In genomic region chr7:76155938-76156337, GRCh38 we compare ENCODE assay signal across 10 cellular contexts. TPM values are rescaled to one million over a fixed set of nuclear protein-coding genes. Genes with fewer than 3 reads are reported as not detected.
DNase-seq lines count a peak whose midpoint lies in the region; ATAC-seq lines count a peak whose summit lies in the region.
"Had no signal": no experiment of that assay in that cellular context is flagged by ENCODE, and none has a peak within 500 bp of the region (broad histone marks: within the 10 kb centered on the region; RNA-seq: fewer than 3 reads in every experiment).

No MANE protein-coding gene starts in this region.

- DNase-seq in HCEC 1CT (peak; percentile 41), SKM-1 treated with dmso at 0.1 percent for 144 hours (lab: John Stamatoyannopoulos, UW; ENCODE audit: unreplicated experiment) (peak; percentile 74), Right ventricle myocardium inferior (ENCODE audit: missing footprints) (peak; percentile 88), pons (ENCODE audit: low spot score) (peak; percentile 56), NCI-H774 (lab: John Stamatoyannopoulos, UW) (no peak), AG08396 (ENCODE audit: low spot score) (no peak)
- no peak for DNase-seq in activated naive CD4-positive, alpha-beta T cell treated with anti-CD3 and anti-CD28 coated beads, Interleukin-2, amount 50 U/mL, for 16 hours
- DNase-seq: Caco-2, NCI-H1694 treated with DMSO at 0.1 percent for 48 hours had no signal

- intact Hi-C loops in Right ventricle myocardium inferior (cut with DNase I): no loop called here

- ATAC-seq in Right ventricle myocardium inferior (peak; percentile 59), GM21528 (IDR thresholded peaks at IDR 0.05; ENCODE audit: low FRiP score, unreplicated experiment) (no peak)

RNA-seq across cellular contexts. Expression of gene SRRM3, which starts 45.8 kb away (rescaled TPM):
- 16.5 TPM for total RNA-seq in Right ventricle myocardium inferior

Comparison
In these comparisons a context has a peak if more than half of its experiments do, and no peak if none do; other contexts are left out.
1. DNase-seq: peak in HCEC 1CT (single experiment), SKM-1 treated with dmso at 0.1 percent for 144 hours (single experiment), Right ventricle myocardium inferior (single experiment) and pons (single experiment); none in activated naive CD4-positive, alpha-beta T cell treated with anti-CD3 and anti-CD28 coated beads, Interleukin-2, amount 50 U/mL, for 16 hours (single experiment), NCI-H774 (single experiment) and AG08396 (single experiment).